ENCODE assay signal across 16 cellular contexts in the genomic region with DNA sequence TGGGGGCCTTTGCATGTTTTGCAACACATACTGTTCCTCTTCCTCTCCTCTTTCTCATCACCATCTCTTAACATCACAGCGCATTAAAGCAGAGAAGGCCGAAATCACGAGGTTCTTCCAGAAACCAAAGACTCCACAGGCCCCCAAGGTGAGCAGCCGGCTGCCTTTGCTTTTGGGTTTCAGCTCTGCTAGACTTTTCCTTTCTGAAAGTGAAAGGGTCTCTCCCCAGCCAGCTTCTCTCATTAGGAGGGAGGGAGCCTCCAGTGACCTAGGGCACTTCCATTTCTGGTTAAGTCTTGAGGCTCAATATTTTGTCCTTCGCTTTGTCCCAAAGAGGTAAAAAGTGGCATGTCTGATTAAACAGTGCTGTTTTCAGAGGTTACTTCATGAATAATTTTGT. TPM values are rescaled to one million over a fixed set of nuclear protein-coding genes. Genes with fewer than 3 reads are reported as not detected.
A peak's percentile ranks its signal among the peaks of the same experiment; 100 is the strongest.
DNase-seq lines count a peak whose midpoint lies in the region; ATAC-seq and TF ChIP-seq lines count a peak whose summit lies in the region.
"Had no signal": no experiment of that assay in that cellular context is flagged by ENCODE, and none has a peak within 500 bp of the region (broad histone marks: within the 10 kb centered on the region; RNA-seq: fewer than 3 reads in every experiment).

No MANE protein-coding gene starts in this region.

- CTCF ChIA-PET in activated CD4-positive, alpha-beta memory T cell treated with anti-CD3 and anti-CD28 coated beads for 36 hours (lab: Charles Lee): no interaction called here

- no peak for DNase-seq in activated CD4-positive, alpha-beta T cell treated with anti-CD3 and anti-CD28 coated beads, Interleukin-2, amount 10 ng/mL, durations not matched to agents 24 days and 14 days
- DNase-seq in activated CD4-positive, alpha-beta T cell treated with anti-CD3 and anti-CD28 coated beads, Interleukin-2, amount 50 U/mL, for 1 hour: no peak
- DNase-seq in activated naive CD8-positive, alpha-beta T cell treated with anti-CD3 and anti-CD28 coated beads, Interleukin-2, amount 10 ng/mL, durations not matched to agents 7 days and 5 days: no peak
- no peak for DNase-seq in activated naive CD8-positive, alpha-beta T cell treated with anti-CD3 and anti-CD28 coated beads, Interleukin-2, amount 50 U/mL, for 24 hours
- no peak for DNase-seq in endodermal cell
- no peak for DNase-seq in activated CD4-positive, alpha-beta memory T cell treated with anti-CD3 and anti-CD28 coated beads for 36 hours
- DNase-seq: CD8-positive, alpha-beta T cell; COR-L47; DMS153; DMS79 treated with DMSO at 0.1 percent for 48 hours; EL; H7 had no signal

- H3K4me3 Mint-ChIP-seq in activated CD4-positive, alpha-beta T cell treated with anti-CD3 and anti-CD28 coated beads, Interleukin-2, amount 10 ng/mL, durations not matched to agents 24 days and 14 days: no peak overlapping the region
- no peak overlapping the region for H3K4me3 Mint-ChIP-seq in activated naive CD8-positive, alpha-beta T cell treated with anti-CD3 and anti-CD28 coated beads, Interleukin-2, amount 10 ng/mL, durations not matched to agents 7 days and 5 days
- no peak overlapping the region for H3K4me3 Mint-ChIP-seq in activated naive CD8-positive, alpha-beta T cell treated with anti-CD3 and anti-CD28 coated beads, Interleukin-2, amount 50 U/mL, for 24 hours
- H3K4me3 Mint-ChIP-seq in endodermal cell: no peak overlapping the region
- no peak overlapping the region for H3K4me3 Mint-ChIP-seq in activated CD4-positive, alpha-beta memory T cell treated with anti-CD3 and anti-CD28 coated beads for 36 hours
- H3K4me3 Mint-ChIP-seq: CD14-positive monocyte; CD8-positive, alpha-beta T cell; GM23338 had no signal

- intact Hi-C loops in activated CD4-positive, alpha-beta T cell treated with anti-CD3 and anti-CD28 coated beads, Interleukin-2, amount 10 ng/mL, durations not matched to agents 24 days and 14 days (cut with micrococcal nuclease): no loop called here
- intact Hi-C loops in activated CD4-positive, alpha-beta memory T cell treated with anti-CD3 and anti-CD28 coated beads for 36 hours (cut with micrococcal nuclease): no loop called here

- WGBS in endodermal cell (ENCODE audit: insufficient coverage in 1 of 2, insufficient read length in 1 of 2), 2 experiments: 90 to 99% methylated on average over 2 to 5 of the region's 5 CpGs

- no peaks in the 10 kb centered on the region for H3K27me3 ChIP-seq in endodermal cell (ENCODE audit: control insufficient read depth, insufficient read depth, low read length, poor library complexity, severe bottlenecking)

- peaks cover 3% of the 10 kb centered on the region for H3K4me1 Mint-ChIP-seq in activated CD4-positive, alpha-beta T cell treated with anti-CD3 and anti-CD28 coated beads, Interleukin-2, amount 10 ng/mL, durations not matched to agents 24 days and 14 days
- peaks cover 13% of the 10 kb centered on the region for H3K4me1 Mint-ChIP-seq in activated naive CD8-positive, alpha-beta T cell treated with anti-CD3 and anti-CD28 coated beads, Interleukin-2, amount 10 ng/mL, durations not matched to agents 7 days and 5 days
- H3K4me1 Mint-ChIP-seq in activated naive CD8-positive, alpha-beta T cell treated with anti-CD3 and anti-CD28 coated beads, Interleukin-2, amount 50 U/mL, for 24 hours: no peaks in the 10 kb centered on the region
- H3K4me1 Mint-ChIP-seq in endodermal cell: no peaks in the 10 kb centered on the region
- H3K4me1 Mint-ChIP-seq in activated CD4-positive, alpha-beta memory T cell treated with anti-CD3 and anti-CD28 coated beads for 36 hours (ENCODE audit: low read depth): no peaks in the 10 kb centered on the region
- H3K4me1 Mint-ChIP-seq: GM23338 had no signal

- no peaks in the 10 kb centered on the region for H3K27me3 Mint-ChIP-seq in activated CD4-positive, alpha-beta T cell treated with anti-CD3 and anti-CD28 coated beads, Interleukin-2, amount 10 ng/mL, durations not matched to agents 24 days and 14 days
- no peaks in the 10 kb centered on the region for H3K27me3 Mint-ChIP-seq in activated naive CD8-positive, alpha-beta T cell treated with anti-CD3 and anti-CD28 coated beads, Interleukin-2, amount 10 ng/mL, durations not matched to agents 7 days and 5 days
- no peaks in the 10 kb centered on the region for H3K27me3 Mint-ChIP-seq in activated naive CD8-positive, alpha-beta T cell treated with anti-CD3 and anti-CD28 coated beads, Interleukin-2, amount 50 U/mL, for 24 hours
- H3K27me3 Mint-ChIP-seq in endodermal cell (ENCODE audit: insufficient read depth): no peaks in the 10 kb centered on the region
- no peaks in the 10 kb centered on the region for H3K27me3 Mint-ChIP-seq in activated CD4-positive, alpha-beta memory T cell treated with anti-CD3 and anti-CD28 coated beads for 36 hours

- no peaks in the 10 kb centered on the region for H3K4me1 ChIP-seq in endodermal cell (ENCODE audit: control insufficient read depth, insufficient read depth, low read length)

- H3K9me3 ChIP-seq in endodermal cell (ENCODE audit: control insufficient read depth, low read length): no peaks in the 10 kb centered on the region

- H3K27ac Mint-ChIP-seq in activated CD4-positive, alpha-beta T cell treated with anti-CD3 and anti-CD28 coated beads, Interleukin-2, amount 10 ng/mL, durations not matched to agents 24 days and 14 days: peak overlapping the region; percentile 16
- peak overlapping the region; percentile 62 for H3K27ac Mint-ChIP-seq in activated naive CD8-positive, alpha-beta T cell treated with anti-CD3 and anti-CD28 coated beads, Interleukin-2, amount 10 ng/mL, durations not matched to agents 7 days and 5 days
- H3K27ac Mint-ChIP-seq in activated naive CD8-positive, alpha-beta T cell treated with anti-CD3 and anti-CD28 coated beads, Interleukin-2, amount 50 U/mL, for 24 hours: no peak overlapping the region
- H3K27ac Mint-ChIP-seq in endodermal cell: peak overlapping the region; percentile 1
- H3K27ac Mint-ChIP-seq in activated CD4-positive, alpha-beta memory T cell treated with anti-CD3 and anti-CD28 coated beads for 36 hours: no peak overlapping the region
- H3K27ac Mint-ChIP-seq: CD8-positive, alpha-beta T cell; GM23338 had no signal

- peaks cover 58% of the 10 kb centered on the region for H3K36me3 ChIP-seq in endodermal cell (ENCODE audit: control insufficient read depth, insufficient read depth, low read length)

- no peak for ATAC-seq in activated naive CD8-positive, alpha-beta T cell treated with anti-CD3 and anti-CD28 coated beads, Interleukin-2, amount 10 ng/mL, durations not matched to agents 7 days and 5 days (ENCODE audit: low read depth)
- no peak for ATAC-seq in activated naive CD8-positive, alpha-beta T cell treated with anti-CD3 and anti-CD28 coated beads, Interleukin-2, amount 50 U/mL, for 24 hours
- no peak for ATAC-seq in GM21737 (IDR thresholded peaks at IDR 0.05; ENCODE audit: unreplicated experiment)
- ATAC-seq: CD8-positive, alpha-beta T cell; GM23338 had no signal

- peaks cover 29% of the 10 kb centered on the region for H3K36me3 Mint-ChIP-seq in activated CD4-positive, alpha-beta T cell treated with anti-CD3 and anti-CD28 coated beads, Interleukin-2, amount 10 ng/mL, durations not matched to agents 24 days and 14 days (ENCODE audit: low read depth)
- peaks cover 13% of the 10 kb centered on the region for H3K36me3 Mint-ChIP-seq in activated naive CD8-positive, alpha-beta T cell treated with anti-CD3 and anti-CD28 coated beads, Interleukin-2, amount 10 ng/mL, durations not matched to agents 7 days and 5 days
- H3K36me3 Mint-ChIP-seq in activated naive CD8-positive, alpha-beta T cell treated with anti-CD3 and anti-CD28 coated beads, Interleukin-2, amount 50 U/mL, for 24 hours (ENCODE audit: low read depth): peaks cover 32% of the 10 kb centered on the region
- H3K36me3 Mint-ChIP-seq in endodermal cell (ENCODE audit: low read depth): peaks cover 50% of the 10 kb centered on the region
- peaks cover 31% of the 10 kb centered on the region for H3K36me3 Mint-ChIP-seq in activated CD4-positive, alpha-beta memory T cell treated with anti-CD3 and anti-CD28 coated beads for 36 hours

- no peak overlapping the region for H3K4me3 ChIP-seq in endodermal cell (ENCODE audit: low read length)
- H3K4me3 ChIP-seq: GM23338 had no signal

- no peaks in the 10 kb centered on the region for H3K9me3 Mint-ChIP-seq in activated CD4-positive, alpha-beta T cell treated with anti-CD3 and anti-CD28 coated beads, Interleukin-2, amount 10 ng/mL, durations not matched to agents 24 days and 14 days
- no peaks in the 10 kb centered on the region for H3K9me3 Mint-ChIP-seq in activated naive CD8-positive, alpha-beta T cell treated with anti-CD3 and anti-CD28 coated beads, Interleukin-2, amount 10 ng/mL, durations not matched to agents 7 days and 5 days
- no peaks in the 10 kb centered on the region for H3K9me3 Mint-ChIP-seq in activated naive CD8-positive, alpha-beta T cell treated with anti-CD3 and anti-CD28 coated beads, Interleukin-2, amount 50 U/mL, for 24 hours
- H3K9me3 Mint-ChIP-seq in endodermal cell: no peaks in the 10 kb centered on the region
- H3K9me3 Mint-ChIP-seq in activated CD4-positive, alpha-beta memory T cell treated with anti-CD3 and anti-CD28 coated beads for 36 hours: no peaks in the 10 kb centered on the region
- H3K9me3 Mint-ChIP-seq: CD14-positive monocyte; CD8-positive, alpha-beta T cell; GM23338 had no signal

- no peak overlapping the region for H3K9ac ChIP-seq in endodermal cell (ENCODE audit: extremely low read depth, low read length, poor library complexity, severe bottlenecking)

- TF ChIP-seq CTCF in endodermal cell (conservative IDR thresholded peaks at IDR 0.05): no peak

- H3K27ac ChIP-seq in endodermal cell (ENCODE audit: low read depth, low read length): no peak overlapping the region
- H3K27ac ChIP-seq: 22Rv1 had no signal

- POLR2A ChIA-PET in activated naive CD8-positive, alpha-beta T cell treated with anti-CD3 and anti-CD28 coated beads, Interleukin-2, amount 10 ng/mL, durations not matched to agents 7 days and 5 days (lab: Charles Lee): interaction anchor here (1.8 kb wide), 1 partner anchor 9 kb away, joined by 4 read pairs; no protein-coding TSS in a partner anchor
- POLR2A ChIA-PET in activated CD4-positive, alpha-beta memory T cell treated with anti-CD3 and anti-CD28 coated beads for 36 hours (lab: Charles Lee): no interaction called here

RNA-seq across cellular contexts. Expression of a gene that starts 21.3 kb away (rescaled TPM):
- 99.4 and 103 TPM in 2 replicates for total RNA-seq in activated CD4-positive, alpha-beta T cell treated with anti-CD3 and anti-CD28 coated beads, Interleukin-2, amount 10 ng/mL, durations not matched to agents 24 days and 14 days
- 10 to 100 TPM; 77.0 to 79.1 TPM for total RNA-seq in activated naive CD8-positive, alpha-beta T cell treated with anti-CD3 and anti-CD28 coated beads, Interleukin-2, amount 10 ng/mL, durations not matched to agents 7 days and 5 days
- total RNA-seq in endodermal cell: 10 to 100 TPM; 70.7 to 76.9 TPM
- polyA plus RNA-seq in endodermal cell (2013, experiment 1 of 2): 48.1 TPM
- polyA plus RNA-seq in endodermal cell (2013, experiment 2 of 2): 46.4 TPM
- 10 to 100 TPM; 61.6 to 63.5 TPM for total RNA-seq in activated CD4-positive, alpha-beta memory T cell treated with anti-CD3 and anti-CD28 coated beads for 36 hours

RNA-seq across cellular contexts. Expression of a gene that starts 23.4 kb away (rescaled TPM):
- 53.8 and 56.8 TPM in 2 replicates for total RNA-seq in activated CD4-positive, alpha-beta T cell treated with anti-CD3 and anti-CD28 coated beads, Interleukin-2, amount 10 ng/mL, durations not matched to agents 24 days and 14 days
- total RNA-seq in activated naive CD8-positive, alpha-beta T cell treated with anti-CD3 and anti-CD28 coated beads, Interleukin-2, amount 10 ng/mL, durations not matched to agents 7 days and 5 days: 10 to 100 TPM; 54.6 to 56.8 TPM
- total RNA-seq in endodermal cell: 10 to 100 TPM; 76.8 to 77.0 TPM
- polyA plus RNA-seq in endodermal cell (2013, experiment 1 of 2): 76.9 TPM
- 77.1 TPM for polyA plus RNA-seq in endodermal cell (2013, experiment 2 of 2)
- total RNA-seq in activated CD4-positive, alpha-beta memory T cell treated with anti-CD3 and anti-CD28 coated beads for 36 hours: 10 to 100 TPM; 38.1 to 42.0 TPM

RNA-seq across cellular contexts. Expression of a gene that starts 33.9 kb away (rescaled TPM):
- total RNA-seq in activated CD4-positive, alpha-beta T cell treated with anti-CD3 and anti-CD28 coated beads, Interleukin-2, amount 10 ng/mL, durations not matched to agents 24 days and 14 days: 41.2 and 47.2 TPM in 2 replicates
- 10 to 100 TPM; 50.0 to 56.7 TPM for total RNA-seq in activated naive CD8-positive, alpha-beta T cell treated with anti-CD3 and anti-CD28 coated beads, Interleukin-2, amount 10 ng/mL, durations not matched to agents 7 days and 5 days
- 10 to 100 TPM; 31.2 to 36.9 TPM for total RNA-seq in endodermal cell
- polyA plus RNA-seq in endodermal cell (2013, experiment 1 of 2): 37.4 TPM
- 37.1 TPM for polyA plus RNA-seq in endodermal cell (2013, experiment 2 of 2)
- total RNA-seq in activated CD4-positive, alpha-beta memory T cell treated with anti-CD3 and anti-CD28 coated beads for 36 hours: 10 to 100 TPM; 36.2 to 37.1 TPM

RNA-seq across cellular contexts. Expression of a gene that starts 48.4 kb away (rescaled TPM):
- 66.0 and 72.7 TPM in 2 replicates for total RNA-seq in activated CD4-positive, alpha-beta T cell treated with anti-CD3 and anti-CD28 coated beads, Interleukin-2, amount 10 ng/mL, durations not matched to agents 24 days and 14 days
- total RNA-seq in activated naive CD8-positive, alpha-beta T cell treated with anti-CD3 and anti-CD28 coated beads, Interleukin-2, amount 10 ng/mL, durations not matched to agents 7 days and 5 days: 10 to 100 TPM; 56.5 to 58.0 TPM
- 100 to 1,000 TPM; 117 TPM for total RNA-seq in endodermal cell
- 91.6 TPM for polyA plus RNA-seq in endodermal cell (2013, experiment 1 of 2)
- polyA plus RNA-seq in endodermal cell (2013, experiment 2 of 2): 89.8 TPM
- 10 to 100 TPM; 46.0 to 47.7 TPM for total RNA-seq in activated CD4-positive, alpha-beta memory T cell treated with anti-CD3 and anti-CD28 coated beads for 36 hours

Comparison
In these comparisons a context has a peak if more than half of its experiments do, and no peak if none do; other contexts are left out.
1. H3K27ac Mint-ChIP-seq: peak in activated CD4-positive, alpha-beta T cell treated with anti-CD3 and anti-CD28 coated beads, Interleukin-2, amount 10 ng/mL, durations not matched to agents 24 days and 14 days (single experiment), activated naive CD8-positive, alpha-beta T cell treated with anti-CD3 and anti-CD28 coated beads, Interleukin-2, amount 10 ng/mL, durations not matched to agents 7 days and 5 days (single experiment) and endodermal cell (single experiment); none in activated naive CD8-positive, alpha-beta T cell treated with anti-CD3 and anti-CD28 coated beads, Interleukin-2, amount 50 U/mL, for 24 hours (single experiment) and activated CD4-positive, alpha-beta memory T cell treated with anti-CD3 and anti-CD28 coated beads for 36 hours (single experiment).